Comparison of ENCODE assay signal across 10 cellular contexts in genomic region chr1:182388392-182389134, GRCh38. TPM values are rescaled to one million over a fixed set of nuclear protein-coding genes. Genes with fewer than 3 reads are reported as not detected.
DNase-seq lines count a peak whose midpoint lies in the region; ATAC-seq and TF ChIP-seq lines count a peak whose summit lies in the region.
"Had no signal": no experiment of that assay in that cellular context is flagged by ENCODE, and none has a peak within 500 bp of the region (broad histone marks: within the 10 kb centered on the region; RNA-seq: fewer than 3 reads in every experiment).

No MANE protein-coding gene starts in this region.

- H2AFZ ChIP-seq in osteoblast (ENCODE audit: low read length) = no peak overlapping the region

- peaks cover 27 to 44% (median 30%) of the 10 kb centered on the region in 10 experiments for H3K4me1 ChIP-seq in BLaER1 treated with 17β-estradiol and CSF1 and Interleukin-3, amounts not matched to agents 10 nM and 100 nM
- H3K4me1 ChIP-seq in NT2/D1 (ENCODE audit: insufficient read depth, insufficient read length) (peaks cover 2% of the 10 kb centered on the region), osteoblast (ENCODE audit: insufficient read depth, low read length) (no peaks in the 10 kb centered on the region)

- peaks cover 69 to 80% (median 78%) of the 10 kb centered on the region in 11 experiments for H4K20me1 ChIP-seq in BLaER1 treated with 17β-estradiol and CSF1 and Interleukin-3, amounts not matched to agents 10 nM and 100 nM
- H4K20me1 ChIP-seq in osteoblast (ENCODE audit: insufficient read depth, low read length) = peaks cover 29% of the 10 kb centered on the region

- H3K79me2 ChIP-seq in osteoblast (ENCODE audit: insufficient read depth, low read length) = peaks cover 34% of the 10 kb centered on the region

- DNase-seq in NT2/D1 (ENCODE audit: low read depth, low spot score) (no peak), fibroblast of mammary gland (ENCODE audit: low read depth) (no peak), osteoblast (ENCODE audit: insufficient read length, low spot score, missing footprints) (no peak)
- no peak for DNase-seq in effector CD4-positive, alpha-beta T cell
- DNase-seq: stimulated activated naive CD8-positive, alpha-beta T cell treated with anti-CD3 and anti-CD28 coated beads, Interleukin-15, Interleukin-2, amounts not matched to agents 100 U/mL and 50 U/mL, for 24 hours had no signal

- peak overlapping the region; percentile 79 to 99 (median 90) for H3K4me3 ChIP-seq in BLaER1 treated with 17β-estradiol and CSF1 and Interleukin-3, amounts not matched to agents 10 nM and 100 nM
- peak overlapping the region; percentile 85 for H3K4me3 ChIP-seq in NT2/D1 (ENCODE audit: insufficient read length, low read depth)
- H3K4me3 ChIP-seq in fibroblast of mammary gland (ENCODE audit: control insufficient read depth, low read depth, low read length) = peak overlapping the region; percentile 97
- no peak overlapping the region for H3K4me3 ChIP-seq in osteoblast (ENCODE audit: insufficient read depth, low read length)

- TF ChIP-seq CTCF in fibroblast of mammary gland (conservative IDR thresholded peaks at IDR 0.05; ENCODE audit: control insufficient read depth, insufficient read depth, low read depth, low read length) (no peak), osteoblast (IDR thresholded peaks at IDR 0.05; ENCODE audit: extremely low read depth, low read depth, low read length) (no peak)

- peak overlapping the region in 5 of 11 experiments; percentile 92 to 97 (median 95); a peak in 7 of 22 replicates for H3K27ac ChIP-seq in BLaER1 treated with 17β-estradiol and CSF1 and Interleukin-3, amounts not matched to agents 10 nM and 100 nM
- H3K27ac ChIP-seq in osteoblast (ENCODE audit: low read depth, low read length) = no peak overlapping the region

- H3K9ac ChIP-seq in BLaER1 treated with 17β-estradiol and CSF1 and Interleukin-3, amounts not matched to agents 10 nM and 100 nM = peak overlapping the region; percentile 92 to 99 (median 97)
- H3K9ac ChIP-seq in NT2/D1 (ENCODE audit: insufficient read length, low read depth) = peak overlapping the region; percentile 57

- H3K9me3 ChIP-seq in BLaER1 treated with 17β-estradiol and CSF1 and Interleukin-3, amounts not matched to agents 10 nM and 100 nM (replicated peaks in 1 of 11) = no peaks in the 10 kb centered on the region; a peak in 1 of 22 replicates
- H3K9me3 ChIP-seq in NT2/D1 (ENCODE audit: insufficient read depth, low read length) (no peaks in the 10 kb centered on the region), osteoblast (ENCODE audit: low read depth, low read length) (no peaks in the 10 kb centered on the region)

- ATAC-seq in HG03108 (IDR thresholded peaks at IDR 0.05; ENCODE audit: unreplicated experiment) = no peak
- no peak for ATAC-seq in GM18873 (IDR thresholded peaks at IDR 0.05; ENCODE audit: low FRiP score, unreplicated experiment)
- ATAC-seq in HG02588 (IDR thresholded peaks at IDR 0.05; ENCODE audit: unreplicated experiment) = no peak
- ATAC-seq: stimulated activated naive CD8-positive, alpha-beta T cell treated with anti-CD3 and anti-CD28 coated beads, Interleukin-15, Interleukin-2, amounts not matched to agents 100 U/mL and 50 U/mL, for 24 hours had no signal

- H3K36me3 ChIP-seq in BLaER1 treated with 17β-estradiol and CSF1 and Interleukin-3, amounts not matched to agents 10 nM and 100 nM = peaks cover 55 to 76% (median 61%) of the 10 kb centered on the region in 11 experiments
- H3K36me3 ChIP-seq in NT2/D1 (ENCODE audit: insufficient read depth, insufficient read length, low read length) (peaks cover 72% of the 10 kb centered on the region), osteoblast (ENCODE audit: insufficient read depth, low read length) (peaks cover 50% of the 10 kb centered on the region)

- peak overlapping the region; percentile 75 to 95 (median 88) for H3K4me2 ChIP-seq in BLaER1 treated with 17β-estradiol and CSF1 and Interleukin-3, amounts not matched to agents 10 nM and 100 nM
- H3K4me2 ChIP-seq in osteoblast (ENCODE audit: insufficient read depth, low read length) = peak overlapping the region; percentile 80

- H3K27me3 ChIP-seq in BLaER1 treated with 17β-estradiol and CSF1 and Interleukin-3, amounts not matched to agents 10 nM and 100 nM = no peaks in the 10 kb centered on the region
- H3K27me3 ChIP-seq in NT2/D1 (ENCODE audit: insufficient read depth, insufficient read length) (no peaks in the 10 kb centered on the region), osteoblast (ENCODE audit: insufficient read depth, low read length) (no peaks in the 10 kb centered on the region)

RNA-seq across cellular contexts. Expression of gene GLUL, which starts 3.0 kb away (rescaled TPM):
- total RNA-seq in osteoblast = 219 and 259 TPM in 2 replicates

RNA-seq across cellular contexts. Expression of gene TEDDM1, which starts 11.9 kb away (rescaled TPM):
- not detected in 2 replicates for total RNA-seq in osteoblast
- total RNA-seq: kidney epithelial cell had no signal
